18 cellular contexts compared by ENCODE assay signal in the genomic region with DNA sequence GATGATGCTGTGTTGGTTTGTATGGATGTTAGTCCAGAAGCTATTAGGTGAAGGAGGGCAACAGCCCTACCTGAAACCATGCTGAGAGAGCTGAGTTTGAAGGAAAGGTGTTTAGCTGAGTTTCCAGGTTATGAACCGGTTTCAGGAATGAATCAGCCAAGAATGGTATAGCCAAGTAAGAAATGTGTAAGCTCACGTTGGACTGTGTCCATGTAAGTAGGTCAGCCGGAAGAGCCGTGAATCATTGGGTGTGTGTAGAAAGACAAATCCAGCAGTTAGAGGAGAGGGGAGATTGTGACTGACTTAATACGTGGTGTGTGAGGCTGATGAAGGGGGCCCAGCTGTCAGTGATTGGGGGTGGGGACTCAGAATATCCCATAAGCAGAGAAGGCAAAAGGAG.
"Had no signal": no experiment of that assay in that cellular context is flagged by ENCODE, and none has a peak within 500 bp of the region (broad histone marks: within the 10 kb centered on the region; RNA-seq: fewer than 3 reads in every experiment).

No MANE protein-coding gene starts in this region.

- H3K27ac Mint-ChIP-seq: activated CD4-positive, alpha-beta memory T cell treated with anti-CD3 and anti-CD28 coated beads for 36 hours; activated CD8-positive, alpha-beta memory T cell treated with anti-CD3 and anti-CD28 coated beads, Interleukin-2, amount 10 ng/mL, durations not matched to agents 7 days and 5 days; activated naive CD4-positive, alpha-beta T cell treated with anti-CD3 and anti-CD28 coated beads, Interleukin-2, amount 50 U/mL, for 72 hours; mesothelial cell of epicardium; nephron progenitor cell had no signal

- H3K27me3 ChIP-seq: body of pancreas, transverse colon had no signal

- DNase-seq: activated CD4-positive, alpha-beta memory T cell treated with anti-CD3 and anti-CD28 coated beads for 36 hours; activated CD8-positive, alpha-beta memory T cell treated with anti-CD3 and anti-CD28 coated beads, Interleukin-2, amount 10 ng/mL, durations not matched to agents 7 days and 5 days; activated gamma-delta T cell; activated T-cell treated with anti-CD3 and anti-CD28 coated beads, Interleukin-2, amount 50 U/mL, for 1 hour; amniotic stem cell; body of pancreas; effector CD8-positive, alpha-beta T cell; hippocampal formation; nephron progenitor cell; occipital lobe; right cardiac atrium; small intestine; stimulated activated CD4-positive, alpha-beta T cell treated with anti-CD3 and anti-CD28 coated beads, Interleukin-4, amount 100 ng/mL, for 4 hours; stimulated activated naive CD8-positive, alpha-beta T cell treated with anti-CD3 and anti-CD28 coated beads, Interleukin-15, Interleukin-2, amounts not matched to agents 100 U/mL and 50 U/mL, for 24 hours; transverse colon had no signal

- H3K9me3 ChIP-seq: body of pancreas, transverse colon had no signal

- ATAC-seq: activated CD8-positive, alpha-beta memory T cell treated with anti-CD3 and anti-CD28 coated beads, Interleukin-2, amount 10 ng/mL, durations not matched to agents 7 days and 5 days; activated naive CD4-positive, alpha-beta T cell treated with anti-CD3 and anti-CD28 coated beads, Interleukin-2, amount 50 U/mL, for 72 hours; body of pancreas; right cardiac atrium; stimulated activated naive CD8-positive, alpha-beta T cell treated with anti-CD3 and anti-CD28 coated beads, Interleukin-15, Interleukin-2, amounts not matched to agents 100 U/mL and 50 U/mL, for 24 hours had no signal

- H3K4me3 Mint-ChIP-seq: activated CD4-positive, alpha-beta memory T cell treated with anti-CD3 and anti-CD28 coated beads for 36 hours; activated CD8-positive, alpha-beta memory T cell treated with anti-CD3 and anti-CD28 coated beads, Interleukin-2, amount 10 ng/mL, durations not matched to agents 7 days and 5 days; mesothelial cell of epicardium; nephron progenitor cell had no signal

- H3K4me1 ChIP-seq: body of pancreas, transverse colon had no signal

- H3K27me3 Mint-ChIP-seq: activated CD4-positive, alpha-beta memory T cell treated with anti-CD3 and anti-CD28 coated beads for 36 hours; activated CD8-positive, alpha-beta memory T cell treated with anti-CD3 and anti-CD28 coated beads, Interleukin-2, amount 10 ng/mL, durations not matched to agents 7 days and 5 days had no signal

- H3K4me3 ChIP-seq: body of pancreas, transverse colon had no signal

- H3K27ac ChIP-seq: body of pancreas, transverse colon, VCaP had no signal

- H3K4me1 Mint-ChIP-seq: activated CD8-positive, alpha-beta memory T cell treated with anti-CD3 and anti-CD28 coated beads, Interleukin-2, amount 10 ng/mL, durations not matched to agents 7 days and 5 days had no signal

- H3K36me3 ChIP-seq: transverse colon had no signal
